1 cellular context compared by ENCODE assay signal in the genomic region with DNA sequence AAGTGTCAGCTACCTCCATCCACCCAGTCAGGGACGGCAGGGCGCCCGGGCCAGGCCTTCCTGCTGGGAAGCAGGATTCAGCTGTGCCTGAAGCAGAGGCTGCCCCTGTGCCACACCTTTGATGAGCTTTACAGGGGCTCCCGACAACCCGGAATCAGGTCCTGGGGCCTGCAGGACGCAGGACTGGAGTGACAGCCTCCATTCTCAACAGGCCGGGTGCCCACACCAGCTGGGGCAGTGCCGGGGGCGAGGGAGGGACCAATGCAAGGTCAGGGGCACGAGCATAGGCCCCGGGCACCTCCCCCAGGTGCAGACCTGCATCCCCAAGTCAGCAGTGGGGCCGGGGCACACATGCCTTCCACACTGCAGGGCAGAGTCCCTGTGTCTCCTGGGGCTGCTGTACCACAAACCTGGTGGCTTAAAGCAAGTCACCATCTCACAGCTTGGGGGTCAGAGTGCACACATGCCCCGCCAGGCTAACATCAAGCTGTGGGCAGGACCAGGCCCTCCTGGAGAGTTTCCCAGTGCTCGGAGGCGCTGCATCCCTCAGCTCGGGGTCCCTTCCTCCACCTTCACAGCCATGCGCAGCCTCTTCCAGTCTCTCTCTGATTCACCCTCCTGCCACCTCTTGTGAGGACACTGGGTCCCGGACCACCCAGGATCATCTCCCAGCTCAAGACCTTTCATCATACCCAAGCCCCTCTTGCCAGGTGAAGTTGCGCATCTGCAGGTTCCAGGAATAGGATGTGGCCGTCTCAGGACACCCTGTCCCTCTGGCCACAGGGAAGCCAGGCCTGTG.
TF ChIP-seq lines count a peak whose summit lies in the region.

No MANE protein-coding gene starts in this region.

TF ChIP-seq in K562, 482 proteins besides CTCF, POLR2A, EP300 and RAD21:
- TF ChIP-seq POLR2B (IDR thresholded peaks at IDR 0.05; ENCODE audit: low read depth, partially characterized antibody) (peak; percentile 6), RBFOX2 (IDR thresholded peaks at IDR 0.05; ENCODE audit: low read depth, low read length) (peak; percentile 33; the same call in 1 of the 2 replicates), ZNF212 (CRISPR knock-in tag; IDR thresholded peaks at IDR 0.05) (no peak), POLR2AphosphoS5 (IDR thresholded peaks at IDR 0.05; ENCODE audit: control insufficient read depth, insufficient read depth, low read depth, low read length) (peak; percentile 55; the same call in 1 of the 2 replicates), ADNP (tag; IDR thresholded peaks at IDR 0.05) (no peak), ESRRA (IDR thresholded peaks at IDR 0.05; ENCODE audit: borderline replicate concordance, low read depth) (no peak), E2F3 (CRISPR knock-in tag; IDR thresholded peaks at IDR 0.05) (no peak), ZNF76 (CRISPR knock-in tag; IDR thresholded peaks at IDR 0.05; ENCODE audit: borderline replicate concordance) (no peak), SUPT5H (IDR thresholded peaks at IDR 0.05) (peak; percentile 62; the same call in 1 of the 2 replicates), FIP1L1 (IDR thresholded peaks at IDR 0.05; ENCODE audit: low read depth, low read length, poor library complexity, severe bottlenecking) (peak; percentile 20), MEF2A (IDR thresholded peaks at IDR 0.05; ENCODE audit: control insufficient read depth, low read depth, low read length) (no peak), MYNN (IDR thresholded peaks at IDR 0.05) (peak; percentile 10; the same call in 1 of the 2 replicates), MYNN (CRISPR knock-in tag; IDR thresholded peaks at IDR 0.05) (no peak), ZC3H4 (CRISPR knock-in tag; IDR thresholded peaks at IDR 0.05; ENCODE audit: borderline replicate concordance) (no peak), POLR2G (IDR thresholded peaks at IDR 0.05; ENCODE audit: low read depth, low read length) (peak; percentile 76)
TF ChIP-seq in K562: peak in this region for 7.
